ENCODE assay signal across 1 cellular context in genomic region chr13:26628706-26629105, GRCh38.
TF ChIP-seq lines count a peak whose summit lies in the region.

No MANE protein-coding gene starts in this region.

TF ChIP-seq in GM23338, 12 proteins besides CTCF, POLR2A, EP300 and RAD21 (continued from another document):
- TF ChIP-seq REST (IDR thresholded peaks at IDR 0.05; ENCODE audit: unreplicated experiment) (no peak), POLR2AphosphoS5 (IDR thresholded peaks at IDR 0.05; ENCODE audit: low read depth) (no peak)
TF ChIP-seq in GM23338: peak in this region for 0.
